ENCODE assay signal across 10 cellular contexts in the genomic region with DNA sequence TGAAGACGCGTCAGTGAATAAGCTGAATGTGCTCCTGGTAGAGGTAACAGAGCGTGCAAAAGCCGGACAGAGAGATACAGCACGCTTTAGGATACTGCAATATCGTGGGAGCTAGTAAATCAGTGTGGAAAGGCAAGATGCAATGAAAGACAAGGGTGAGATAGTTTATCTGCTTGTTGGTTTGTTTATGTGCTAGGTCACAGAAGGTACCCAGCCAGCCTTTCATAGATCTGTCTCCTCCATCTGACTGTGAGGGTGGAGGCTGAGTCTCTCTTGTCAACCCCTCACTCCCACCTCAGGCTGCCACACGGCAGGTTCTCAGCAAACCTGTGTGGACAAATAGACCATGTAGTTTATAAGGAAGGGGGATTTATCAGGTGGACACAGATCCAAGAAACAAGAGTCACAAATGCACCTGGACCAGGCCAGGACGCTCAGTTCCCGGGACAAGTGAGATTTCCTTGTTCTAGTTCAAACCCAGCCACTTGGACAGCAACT. TPM values are rescaled to one million over a fixed set of nuclear protein-coding genes. Genes with fewer than 3 reads are reported as not detected.
DNase-seq lines count a peak whose midpoint lies in the region; ATAC-seq, FAIRE-seq and TF ChIP-seq lines count a peak whose summit lies in the region.
"Had no signal": no experiment of that assay in that cellular context is flagged by ENCODE, and none has a peak within 500 bp of the region (broad histone marks: within the 10 kb centered on the region; RNA-seq: fewer than 3 reads in every experiment).

No MANE protein-coding gene starts in this region.

- no peak for TF ChIP-seq POLR2A in GM12878 (IDR thresholded peaks at IDR 0.05; ENCODE audit: low read depth, low read length)
- no peak for TF ChIP-seq POLR2A in right lobe of liver (IDR thresholded peaks at IDR 0.05)
- TF ChIP-seq POLR2A in testis (IDR thresholded peaks at IDR 0.05), result no peak

- 71% methylated on average over 9 of the region's 9 CpGs for WGBS in GM12878 (ENCODE audit: insufficient coverage, insufficient replicate concordance, low lambda C conversion rate, missing lambda C conversion rate)
- 41% methylated on average over 8 of the region's 9 CpGs for WGBS in right lobe of liver (ENCODE audit: insufficient coverage, low coverage, low lambda C conversion rate, missing lambda C conversion rate)
- 16 to 18% methylated on average over 9 of the region's 9 CpGs for WGBS in testis, 2 donors

- POLR2A ChIA-PET in GM12878 (lab: Charles Lee), result interaction anchor here (0.6 to 1.2 kb wide), 2 partner anchors 9 to 194 kb away, joined by 5 to 6 read pairs; no protein-coding TSS in a partner anchor

- peak overlapping the region; percentile 89 for H3K4me2 ChIP-seq in GM12878 (ENCODE audit: control insufficient read depth, insufficient read depth)

- RAD21 ChIA-PET in GM12878 (lab: Charles Lee; ENCODE audit: unreplicated experiment), result no interaction called here

- H3K27me3 ChIP-seq in GM12878 (replicated peaks in 1 of 2; ENCODE audit: control insufficient read depth in 2 of 2, insufficient read depth in 2 of 2, low read length in 1 of 2), result no peaks in the 10 kb centered on the region
- H3K27me3 ChIP-seq in right lobe of liver, result no peaks in the 10 kb centered on the region
- H3K27me3 ChIP-seq in testis, result no peaks in the 10 kb centered on the region

- H3K36me3 Mint-ChIP-seq in activated T-cell treated with anti-CD3 and anti-CD28 coated beads, Interleukin-2, amount 50 U/mL, for 24 hours (ENCODE audit: low read depth), result peaks cover 6% of the 10 kb centered on the region

- intact Hi-C loops in GM12878 (cut with micrococcal nuclease; ENCODE audit: unreplicated experiment), result no loop called here
- intact Hi-C loops in right lobe of liver (cut with DNase I), result no loop called here
- intact Hi-C loops in testis (cut with DNase I; ENCODE audit: low total_unique reads), result no loop called here

- FAIRE-seq in GM12878 (lab: Jason Lieb, UNC), result peak; percentile 7

- SMC1A ChIA-PET in GM12878 (lab: Charles Lee; ENCODE audit: uncharacterized antibody, unreplicated experiment), result interaction anchor here (0.8 to 1.3 kb wide), 2 partner anchors 10 to 13 kb away, joined by 3 read pairs; no protein-coding TSS in a partner anchor

- no peak for DNase-seq in activated T-cell treated with anti-CD3 and anti-CD28 coated beads, Interleukin-2, amount 50 U/mL, for 24 hours
- no peak for DNase-seq in activated T-cell treated with anti-CD3 and anti-CD28 coated beads, Interleukin-2, amount 50 U/mL, for 1 hour
- DNase-seq in GM12878 (ENCODE audit: low read depth, low spot score) (no peak), right lobe of liver (no peak), testis (no peak), DMS153 treated with DMSO at 0.1 percent for 48 hours (lab: John Stamatoyannopoulos, UW; ENCODE audit: unreplicated experiment) (no peak), NCI-H446 (lab: John Stamatoyannopoulos, UW) (no peak), Kasumi-1 (lab: John Stamatoyannopoulos, UW) (no peak)

- no peaks in the 10 kb centered on the region for H3K36me3 ChIP-seq in GM12878 (ENCODE audit: control insufficient read depth in 2 of 2, insufficient read depth in 2 of 2, low read length in 1 of 2)
- no peaks in the 10 kb centered on the region for H3K36me3 ChIP-seq in right lobe of liver
- no peaks in the 10 kb centered on the region for H3K36me3 ChIP-seq in testis (ENCODE audit: low read depth, missing control alignments)

- peak overlapping the region; percentile 97; the same call in 1 of the 2 replicates for H2AFZ ChIP-seq in GM12878 (ENCODE audit: control insufficient read depth, low read depth, low read length)

- H3K4me3 ChIP-seq in GM12878 (no peak overlapping the region), right lobe of liver (peak overlapping the region in 1 of 3 donors; percentile 82), testis (peak overlapping the region in 1 of 2 donors; percentile 79)

- no peaks in the 10 kb centered on the region for H3K9me3 ChIP-seq in GM12878 (replicated peaks; ENCODE audit: control insufficient read depth, insufficient read depth, low read length)
- H3K9me3 ChIP-seq in right lobe of liver, result no peaks in the 10 kb centered on the region
- no peaks in the 10 kb centered on the region for H3K9me3 ChIP-seq in testis

- H3K9me3 Mint-ChIP-seq in activated T-cell treated with anti-CD3 and anti-CD28 coated beads, Interleukin-2, amount 50 U/mL, for 24 hours, result no peaks in the 10 kb centered on the region

- no peak overlapping the region for H3K27ac ChIP-seq in GM12878 (ENCODE audit: control insufficient read depth, insufficient read depth)
- peak overlapping the region; percentile 15 to 81 (median 74) for H3K27ac ChIP-seq in right lobe of liver
- H3K27ac ChIP-seq in testis, result peak overlapping the region; percentile 50 to 78

- BruUV-seq in GM12878 (replicated peaks; lab: Mats Ljungman, UMichigan), result no TSS peak

- TF ChIP-seq RAD21 in GM12878 (IDR thresholded peaks at IDR 0.05; ENCODE audit: insufficient read depth, low read depth, low read length), result no peak

- H3K4me1 Mint-ChIP-seq in activated T-cell treated with anti-CD3 and anti-CD28 coated beads, Interleukin-2, amount 50 U/mL, for 24 hours (ENCODE audit: low read depth), result peaks cover 24% of the 10 kb centered on the region

- ATAC-seq in GM12878 (no peak), right lobe of liver (peak in 2 of 4 donors; percentile 1 to 3)

- H3K79me2 ChIP-seq in GM12878 (ENCODE audit: control insufficient read depth, insufficient read depth, low read length), result no peaks in the 10 kb centered on the region

- in situ Hi-C loops in GM12878 (cut with MboI), result no loop called here

- TF ChIP-seq CTCF in GM12878 (IDR thresholded peaks at IDR 0.05 in 2 of 3, conservative IDR thresholded peaks at IDR 0.05 in 1 of 3; ENCODE audit: control insufficient read depth in 2 of 3, extremely low read depth in 1 of 3, insufficient read depth in 1 of 3, low read depth in 3 of 3, low read length in 3 of 3) (no peak), right lobe of liver (IDR thresholded peaks at IDR 0.05) (no peak), testis (IDR thresholded peaks at IDR 0.05) (no peak)

- peaks cover 2% of the 10 kb centered on the region; the same call in 1 of the 2 replicates for H3K4me1 ChIP-seq in GM12878 (ENCODE audit: control insufficient read depth, insufficient read depth, low read length)
- peaks cover 0 to 39% (median 14%) of the 10 kb centered on the region in 4 donors for H3K4me1 ChIP-seq in right lobe of liver
- H3K4me1 ChIP-seq in testis, result peaks cover 22% of the 10 kb centered on the region

- H3K9ac ChIP-seq in GM12878 (ENCODE audit: control insufficient read depth, insufficient read depth, low read length), result no peak overlapping the region

- no peaks in the 10 kb centered on the region for H4K20me1 ChIP-seq in GM12878 (ENCODE audit: control insufficient read depth, insufficient read depth)

- CTCF ChIA-PET in GM12878 (lab: Yijun Ruan, JAX), result interaction anchor here (1.7 to 2.1 kb wide), 4 partner anchors 9 to 60 kb away, joined by 5 to 10 read pairs (median 7); no protein-coding TSS in a partner anchor

- no peak for TF ChIP-seq EP300 in GM12878 (IDR thresholded peaks at IDR 0.05; ENCODE audit: borderline replicate concordance in 1 of 2, control insufficient read depth in 1 of 2, low read depth in 2 of 2, low read length in 2 of 2)

- peak overlapping the region; percentile 80 for H3K4me3 Mint-ChIP-seq in activated T-cell treated with anti-CD3 and anti-CD28 coated beads, Interleukin-2, amount 50 U/mL, for 24 hours

- peak overlapping the region; percentile 85 for H3K27ac Mint-ChIP-seq in activated T-cell treated with anti-CD3 and anti-CD28 coated beads, Interleukin-2, amount 50 U/mL, for 24 hours

- H3K27me3 Mint-ChIP-seq in activated T-cell treated with anti-CD3 and anti-CD28 coated beads, Interleukin-2, amount 50 U/mL, for 24 hours, result no peaks in the 10 kb centered on the region

RNA-seq across cellular contexts. Expression of a gene that starts 1.0 kb away (rescaled TPM):
- 6.6 and 6.9 TPM in 2 replicates for total RNA-seq in GM12878 (2013; cell fraction: nucleolus; rRNA removed)
- total RNA-seq in GM12878 (2014; rRNA removed) (23.4 and 24.1 TPM in 2 replicates), GM12878 (2014; rRNA removed; fragmentation: Illumina TruSeq; extraction: Trizol) (7.0 and 11.3 TPM in 2 replicates), GM12878 (2021) (19.9 and 21.2 TPM in 2 replicates), right lobe of liver (10 to 100 TPM; 25.2 to 63.5 (median 29.8) TPM), testis (10 to 100 TPM; 55.0 to 57.5 TPM)
- polyA plus RNA-seq in GM12878 (2011; ENCODE audit: low read depth), result 4.5 TPM
- polyA plus RNA-seq in GM12878 (2011; rRNA removed) (6.4 and 11.2 TPM in 2 replicates), GM12878 (2014; fragmentation: Illumina TruSeq; extraction: Trizol) (1.0 and 5.0 TPM in 2 replicates), GM12878 (2014; fragmentation: Nextera tagmentation; extraction: Ambion mirVana) (1 to 10 TPM in 1 of 2 experiments, under 1 TPM in 1; 0.47 to 1.0 TPM), GM12878 (2014; rRNA removed) (21.4 and 24.1 TPM in 2 replicates), GM12878 (2016; fragmentation: Nextera tagmentation; extraction: Ambion mirVana) (10 to 100 TPM; 15.9 to 18.0 TPM), testis (ENCODE audit: insufficient read depth, low read depth, low replicate concordance) (47.8 TPM)
- 13.5 and 21.3 TPM in 2 replicates for polyA plus RNA-seq in GM12878 (2011; cell fraction: cytosol; rRNA removed)
- polyA plus RNA-seq in GM12878 (2011; cell fraction: nucleus; rRNA removed), result 11.9 and 15.0 TPM in 2 replicates
- polyA plus RNA-seq in GM12878 (2012), result 11.9 and 12.5 TPM in 2 replicates
- polyA minus RNA-seq in GM12878 (2011; rRNA and poly(A)+ RNA removed), result 4.3 and 6.5 TPM in 2 replicates
- 27.1 and 42.4 TPM in 2 replicates for polyA minus RNA-seq in GM12878 (2011; cell fraction: cytosol; rRNA and poly(A)+ RNA removed)
- polyA minus RNA-seq in GM12878 (2011; cell fraction: nucleus; rRNA and poly(A)+ RNA removed), result 4.0 and 8.5 TPM in 2 replicates

RNA-seq across cellular contexts. Expression of a gene that starts 21.3 kb away (rescaled TPM):
- total RNA-seq in GM12878 (2013; cell fraction: nucleolus; rRNA removed), result 20.5 and 21.0 TPM in 2 replicates
- total RNA-seq in GM12878 (2014; rRNA removed), result 27.2 and 27.9 TPM in 2 replicates
- total RNA-seq in GM12878 (2014; rRNA removed; fragmentation: Illumina TruSeq; extraction: Trizol), result 24.7 and 26.3 TPM in 2 replicates
- 39.4 and 40.8 TPM in 2 replicates for total RNA-seq in GM12878 (2021)
- 16.0 TPM for polyA plus RNA-seq in GM12878 (2011; ENCODE audit: low read depth)
- 36.8 and 45.7 TPM in 2 replicates for polyA plus RNA-seq in GM12878 (2011; rRNA removed)
- 45.8 and 48.4 TPM in 2 replicates for polyA plus RNA-seq in GM12878 (2011; cell fraction: cytosol; rRNA removed)
- 31.8 and 33.9 TPM in 2 replicates for polyA plus RNA-seq in GM12878 (2011; cell fraction: nucleus; rRNA removed)
- polyA plus RNA-seq in GM12878 (2012), result 24.2 and 28.9 TPM in 2 replicates
- polyA plus RNA-seq in GM12878 (2014; fragmentation: Illumina TruSeq; extraction: Trizol), result 34.9 and 38.0 TPM in 2 replicates
- 1 to 10 TPM; 4.8 to 8.3 TPM for polyA plus RNA-seq in GM12878 (2014; fragmentation: Nextera tagmentation; extraction: Ambion mirVana)
- 31.6 and 31.9 TPM in 2 replicates for polyA plus RNA-seq in GM12878 (2014; rRNA removed)
- 10 to 100 TPM; 62.3 to 65.8 TPM for polyA plus RNA-seq in GM12878 (2016; fragmentation: Nextera tagmentation; extraction: Ambion mirVana)
- polyA minus RNA-seq in GM12878 (2011; rRNA and poly(A)+ RNA removed), result 40.0 and 44.6 TPM in 2 replicates
- polyA minus RNA-seq in GM12878 (2011; cell fraction: cytosol; rRNA and poly(A)+ RNA removed), result 11.1 and 16.1 TPM in 2 replicates
- 15.0 and 18.5 TPM in 2 replicates for polyA minus RNA-seq in GM12878 (2011; cell fraction: nucleus; rRNA and poly(A)+ RNA removed)
- total RNA-seq in right lobe of liver, result 10 to 100 TPM; 35.7 to 76.8 (median 52.1) TPM
- total RNA-seq in testis, result 100 to 1,000 TPM; 185 to 245 TPM
- 386 TPM for polyA plus RNA-seq in testis (ENCODE audit: insufficient read depth, low read depth, low replicate concordance)

RNA-seq across cellular contexts. Expression of a gene that starts 21.7 kb away (rescaled TPM):
- total RNA-seq in GM12878 (2013; cell fraction: nucleolus; rRNA removed), result not detected in 2 replicates
- total RNA-seq in GM12878 (2014; rRNA removed), result not detected in 2 replicates
- not detected in 2 replicates for total RNA-seq in GM12878 (2014; rRNA removed; fragmentation: Illumina TruSeq; extraction: Trizol)
- total RNA-seq in GM12878 (2021), result not detected in 2 replicates
- polyA plus RNA-seq in GM12878 (2011; ENCODE audit: low read depth), result not detected
- polyA plus RNA-seq in GM12878 (2011; rRNA removed), result not detected in 2 replicates
- not detected in 2 replicates for polyA plus RNA-seq in GM12878 (2011; cell fraction: cytosol; rRNA removed)
- polyA plus RNA-seq in GM12878 (2011; cell fraction: nucleus; rRNA removed), result not detected in 2 replicates
- not detected in 2 replicates for polyA plus RNA-seq in GM12878 (2012)
- polyA plus RNA-seq in GM12878 (2014; fragmentation: Illumina TruSeq; extraction: Trizol), result not detected in 2 replicates
- polyA plus RNA-seq in GM12878 (2014; fragmentation: Nextera tagmentation; extraction: Ambion mirVana), result not detected
- polyA plus RNA-seq in GM12878 (2014; rRNA removed), result not detected in 2 replicates
- polyA plus RNA-seq in GM12878 (2016; fragmentation: Nextera tagmentation; extraction: Ambion mirVana), result not detected
- not detected in 2 replicates for polyA minus RNA-seq in GM12878 (2011; rRNA and poly(A)+ RNA removed)
- not detected in 2 replicates for polyA minus RNA-seq in GM12878 (2011; cell fraction: cytosol; rRNA and poly(A)+ RNA removed)
- not detected in 2 replicates for polyA minus RNA-seq in GM12878 (2011; cell fraction: nucleus; rRNA and poly(A)+ RNA removed)
- total RNA-seq in right lobe of liver, result under 1 TPM in 4 of 6 experiments, not detected in 2; 0.16 to 0.32 (median 0.29) TPM
- 1 to 10 TPM; 1.4 to 1.5 TPM for total RNA-seq in testis
- 0.22 TPM for polyA plus RNA-seq in testis (ENCODE audit: insufficient read depth, low read depth, low replicate concordance)
- total RNA-seq: Daoy, HT-29 had no signal

RNA-seq across cellular contexts. Expression of a gene that starts 32.5 kb away (rescaled TPM):
- 31.1 and 32.1 TPM in 2 replicates for total RNA-seq in GM12878 (2013; cell fraction: nucleolus; rRNA removed)
- total RNA-seq in GM12878 (2014; rRNA removed), result 54.0 and 70.3 TPM in 2 replicates
- total RNA-seq in GM12878 (2014; rRNA removed; fragmentation: Illumina TruSeq; extraction: Trizol), result 36.3 TPM in 2 replicates
- 86.1 and 92.0 TPM in 2 replicates for total RNA-seq in GM12878 (2021)
- polyA plus RNA-seq in GM12878 (2011; ENCODE audit: low read depth), result 27.9 TPM
- 12.0 and 37.4 TPM in 2 replicates for polyA plus RNA-seq in GM12878 (2011; rRNA removed)
- 56.8 and 68.9 TPM in 2 replicates for polyA plus RNA-seq in GM12878 (2011; cell fraction: cytosol; rRNA removed)
- 130 and 132 TPM in 2 replicates for polyA plus RNA-seq in GM12878 (2011; cell fraction: nucleus; rRNA removed)
- polyA plus RNA-seq in GM12878 (2012), result 62.6 and 65.3 TPM in 2 replicates
- 27.2 and 65.9 TPM in 2 replicates for polyA plus RNA-seq in GM12878 (2014; fragmentation: Illumina TruSeq; extraction: Trizol)
- 10 to 100 TPM in 1 of 2 experiments, 1 to 10 TPM in 1; 9.6 to 23.9 TPM for polyA plus RNA-seq in GM12878 (2014; fragmentation: Nextera tagmentation; extraction: Ambion mirVana)
- polyA plus RNA-seq in GM12878 (2014; rRNA removed), result 62.5 and 83.3 TPM in 2 replicates
- 100 to 1,000 TPM; 148 to 157 TPM for polyA plus RNA-seq in GM12878 (2016; fragmentation: Nextera tagmentation; extraction: Ambion mirVana)
- polyA minus RNA-seq in GM12878 (2011; rRNA and poly(A)+ RNA removed), result 38.9 and 62.4 TPM in 2 replicates
- 55.6 and 60.3 TPM in 2 replicates for polyA minus RNA-seq in GM12878 (2011; cell fraction: cytosol; rRNA and poly(A)+ RNA removed)
- 27.8 and 41.1 TPM in 2 replicates for polyA minus RNA-seq in GM12878 (2011; cell fraction: nucleus; rRNA and poly(A)+ RNA removed)
- total RNA-seq in right lobe of liver, result 10 to 100 TPM; 37.9 to 99.0 (median 77.0) TPM
- total RNA-seq in testis, result 100 to 1,000 TPM; 164 to 192 TPM
- 418 TPM for polyA plus RNA-seq in testis (ENCODE audit: insufficient read depth, low read depth, low replicate concordance)
